Comparison of ENCODE assay signal across 8 cellular contexts in genomic region chr3:149095487-149095886, GRCh38. TPM values are rescaled to one million over a fixed set of nuclear protein-coding genes. Genes with fewer than 3 reads are reported as not detected.
A peak's percentile ranks its signal among the peaks of the same experiment; 100 is the strongest.
DNase-seq lines count a peak whose midpoint lies in the region; ATAC-seq, FAIRE-seq and TF ChIP-seq lines count a peak whose summit lies in the region.

No MANE protein-coding gene starts in this region.

- no peaks in the 10 kb centered on the region for H3K4me1 Mint-ChIP-seq in CD4-positive, alpha-beta memory T cell

- H3K36me3 Mint-ChIP-seq in CD4-positive, alpha-beta memory T cell, result no peaks in the 10 kb centered on the region

- DNase-seq in GM12878 (ENCODE audit: low read depth, low spot score) (peak; percentile 41), Peyer's patch (no peak), middle frontal gyrus (ENCODE audit: extremely low spot score, low spot score) (no peak), kidney (no peak)
- no peak for DNase-seq in CD4-positive, alpha-beta memory T cell

- CTCF ChIA-PET in GM12878 (lab: Yijun Ruan, JAX), result interaction anchor here (0.7 to 1.2 kb wide), 2 partner anchors 9 to 36 kb away, joined by 3 to 5 read pairs; partner anchors contain the start of gene HLTF
- CTCF ChIA-PET in CD4-positive, alpha-beta memory T cell (lab: Charles Lee; ENCODE audit: partially characterized antibody), result no interaction called here

- TF ChIP-seq POLR2A in GM12878 (IDR thresholded peaks at IDR 0.05; ENCODE audit: low read depth, low read length) (no peak), Peyer's patch (IDR thresholded peaks at IDR 0.05) (no peak)

- in situ Hi-C loops in GM12878 (cut with MboI), result no loop called here

- RAD21 ChIA-PET in GM12878 (lab: Charles Lee; ENCODE audit: unreplicated experiment), result interaction anchor here (1.0 to 1.2 kb wide), 2 partner anchors 34 to 52 kb away, joined by 3 read pairs; partner anchors contain the start of gene HPS3

- BruUV-seq in GM12878 (replicated peaks; lab: Mats Ljungman, UMichigan), result no TSS peak

- TF ChIP-seq RAD21 in GM12878 (IDR thresholded peaks at IDR 0.05; ENCODE audit: insufficient read depth, low read depth, low read length), result no peak

- H3K9ac ChIP-seq in GM12878 (ENCODE audit: control insufficient read depth, insufficient read depth, low read length) (no peak overlapping the region), kidney (ENCODE audit: low read length in 2 of 2) (no peak overlapping the region)

- H3K4me1 ChIP-seq in GM12878 (ENCODE audit: control insufficient read depth, insufficient read depth, low read length) (peaks cover 11% of the 10 kb centered on the region), Peyer's patch (no peaks in the 10 kb centered on the region), kidney (ENCODE audit: control insufficient read depth in 1 of 2, insufficient read depth in 1 of 2, low read depth in 1 of 2, low read length in 2 of 2) (no peaks in the 10 kb centered on the region)
- no peaks in the 10 kb centered on the region for H3K4me1 ChIP-seq in CD4-positive, alpha-beta memory T cell (ENCODE audit: insufficient read depth, low read length)

- peak in 1 of 2 experiments; percentile 76; a peak in 3 of 4 replicates for TF ChIP-seq EP300 in GM12878 (IDR thresholded peaks at IDR 0.05; ENCODE audit: borderline replicate concordance in 1 of 2, control insufficient read depth in 1 of 2, low read depth in 2 of 2, low read length in 2 of 2)

- H3K4me2 ChIP-seq in GM12878 (ENCODE audit: control insufficient read depth, insufficient read depth), result peak overlapping the region; percentile 60

- H2AFZ ChIP-seq in GM12878 (ENCODE audit: control insufficient read depth, low read depth, low read length), result no peak overlapping the region; the same call in 1 of the 2 replicates

- FAIRE-seq in GM12878 (lab: Jason Lieb, UNC) (peak; percentile 94), kidney (lab: Jason Lieb, UNC) (no peak)

- no peaks in the 10 kb centered on the region for H3K79me2 ChIP-seq in GM12878 (ENCODE audit: control insufficient read depth, insufficient read depth, low read length)

- H3K9me3 Mint-ChIP-seq in CD4-positive, alpha-beta memory T cell, result no peaks in the 10 kb centered on the region

- peak overlapping the region; percentile 36; the same call in 1 of the 2 replicates for H3K27ac ChIP-seq in GM12878 (ENCODE audit: control insufficient read depth, insufficient read depth)
- no peak overlapping the region for H3K27ac ChIP-seq in Peyer's patch
- no peak overlapping the region for H3K27ac ChIP-seq in CD4-positive, alpha-beta memory T cell (ENCODE audit: low read depth, low read length)
- no peak overlapping the region for H3K27ac ChIP-seq in kidney (ENCODE audit: low read depth in 2 of 2, low read length in 2 of 2)

- WGBS in GM12878 (ENCODE audit: insufficient coverage, insufficient replicate concordance, low lambda C conversion rate, missing lambda C conversion rate), result 17% methylated on average over 4 of the region's 4 CpGs

- no peak overlapping the region for H3K4me3 Mint-ChIP-seq in CD4-positive, alpha-beta memory T cell

- H4K20me1 ChIP-seq in GM12878 (ENCODE audit: control insufficient read depth, insufficient read depth), result no peaks in the 10 kb centered on the region

- peak; percentile 92 for ATAC-seq in GM18858 (IDR thresholded peaks at IDR 0.05; ENCODE audit: unreplicated experiment)
- ATAC-seq in GM21717 (IDR thresholded peaks at IDR 0.05; ENCODE audit: unreplicated experiment), result peak; percentile 88
- ATAC-seq in HG03280 (IDR thresholded peaks at IDR 0.05; ENCODE audit: unreplicated experiment), result peak; percentile 80
- peak; percentile 88 for ATAC-seq in GM12878

- H3K27me3 Mint-ChIP-seq in CD4-positive, alpha-beta memory T cell, result peaks cover 0 to 2% of the 10 kb centered on the region in 2 donors

- H3K36me3 ChIP-seq in GM12878 (ENCODE audit: control insufficient read depth in 2 of 2, insufficient read depth in 2 of 2, low read length in 1 of 2) (no peaks in the 10 kb centered on the region), Peyer's patch (no peaks in the 10 kb centered on the region), kidney (ENCODE audit: control insufficient read depth in 1 of 2, insufficient read depth in 2 of 2, low read length in 2 of 2) (no peaks in the 10 kb centered on the region)
- no peaks in the 10 kb centered on the region for H3K36me3 ChIP-seq in CD4-positive, alpha-beta memory T cell (ENCODE audit: insufficient read depth, low read length)

- H3K4me3 ChIP-seq in GM12878, result 0 out of 2 replicates have a peak overlapping the region, but pooled peaks have one; percentile 27
- H3K4me3 ChIP-seq in Peyer's patch, result no peak overlapping the region
- no peak overlapping the region for H3K4me3 ChIP-seq in CD4-positive, alpha-beta memory T cell (ENCODE audit: low read length in 2 of 2)
- no peak overlapping the region for H3K4me3 ChIP-seq in kidney (ENCODE audit: low read length in 2 of 2)

- H3K9me3 ChIP-seq in GM12878 (replicated peaks; ENCODE audit: control insufficient read depth, insufficient read depth, low read length), result no peaks in the 10 kb centered on the region
- H3K9me3 ChIP-seq in Peyer's patch, result no peaks in the 10 kb centered on the region
- H3K9me3 ChIP-seq in CD4-positive, alpha-beta memory T cell (ENCODE audit: control insufficient read depth in 1 of 2, low read length in 2 of 2), result no peaks in the 10 kb centered on the region
- no peaks in the 10 kb centered on the region for H3K9me3 ChIP-seq in kidney (ENCODE audit: control insufficient read depth in 1 of 2, low read length in 2 of 2)

- intact Hi-C loops in GM12878 (cut with micrococcal nuclease; ENCODE audit: unreplicated experiment) (no loop called here), kidney (cut with DNase I) (no loop called here)
- intact Hi-C loops in CD4-positive, alpha-beta memory T cell (cut with micrococcal nuclease), result no loop called here

- TF ChIP-seq CTCF in GM12878 (IDR thresholded peaks at IDR 0.05 in 2 of 3, conservative IDR thresholded peaks at IDR 0.05 in 1 of 3; ENCODE audit: control insufficient read depth in 2 of 3, extremely low read depth in 1 of 3, insufficient read depth in 1 of 3, low read depth in 3 of 3, low read length in 3 of 3) (no peak), Peyer's patch (IDR thresholded peaks at IDR 0.05) (no peak), kidney (IDR thresholded peaks at IDR 0.05; ENCODE audit: borderline replicate concordance, extremely low read depth, insufficient read depth) (no peak)

- no peak overlapping the region for H3K27ac Mint-ChIP-seq in CD4-positive, alpha-beta memory T cell

- SMC1A ChIA-PET in GM12878 (lab: Charles Lee; ENCODE audit: uncharacterized antibody, unreplicated experiment), result interaction anchor here (0.5 to 1.2 kb wide), 5 partner anchors 8 to 55 kb away, joined by 3 to 5 read pairs (median 3); no protein-coding TSS in a partner anchor

- POLR2A ChIA-PET in GM12878 (lab: Charles Lee), result interaction anchor here (0.5 to 0.7 kb wide), 2 partner anchors 17 to 51 kb away, joined by 3 read pairs; no protein-coding TSS in a partner anchor
- POLR2A ChIA-PET in CD4-positive, alpha-beta memory T cell (lab: Charles Lee; ENCODE audit: partially characterized antibody), result no interaction called here

- H3K27me3 ChIP-seq in GM12878 (replicated peaks in 1 of 2; ENCODE audit: control insufficient read depth in 2 of 2, insufficient read depth in 2 of 2, low read length in 1 of 2) (no peaks in the 10 kb centered on the region), Peyer's patch (no peaks in the 10 kb centered on the region)
- H3K27me3 ChIP-seq in CD4-positive, alpha-beta memory T cell (ENCODE audit: insufficient read depth, low read length), result no peaks in the 10 kb centered on the region

RNA-seq across cellular contexts. Expression of gene HLTF, which starts 9.2 kb away (rescaled TPM):
- total RNA-seq in GM12878 (2013; cell fraction: nucleolus; rRNA removed), result 50.0 and 51.5 TPM in 2 replicates
- total RNA-seq in GM12878 (2014; rRNA removed), result 30.5 and 38.4 TPM in 2 replicates
- total RNA-seq in GM12878 (2014; rRNA removed; fragmentation: Illumina TruSeq; extraction: Trizol), result 41.6 and 44.6 TPM in 2 replicates
- 40.1 and 43.0 TPM in 2 replicates for total RNA-seq in GM12878 (2021)
- 8.6 TPM for polyA plus RNA-seq in GM12878 (2011; ENCODE audit: low read depth)
- polyA plus RNA-seq in GM12878 (2011; rRNA removed), result 32.8 and 60.8 TPM in 2 replicates
- polyA plus RNA-seq in GM12878 (2011; cell fraction: cytosol; rRNA removed), result 10.1 and 11.7 TPM in 2 replicates
- 25.3 and 27.7 TPM in 2 replicates for polyA plus RNA-seq in GM12878 (2011; cell fraction: nucleus; rRNA removed)
- polyA plus RNA-seq in GM12878 (2012), result 11.3 and 21.5 TPM in 2 replicates
- polyA plus RNA-seq in GM12878 (2014; fragmentation: Illumina TruSeq; extraction: Trizol), result 30.4 and 35.8 TPM in 2 replicates
- polyA plus RNA-seq in GM12878 (2014; fragmentation: Nextera tagmentation; extraction: Ambion mirVana), result 10 to 100 TPM; 13.7 to 26.8 TPM
- 17.9 and 24.7 TPM in 2 replicates for polyA plus RNA-seq in GM12878 (2014; rRNA removed)
- polyA plus RNA-seq in GM12878 (2016; fragmentation: Nextera tagmentation; extraction: Ambion mirVana), result 10 to 100 TPM; 43.6 to 50.4 TPM
- polyA minus RNA-seq in GM12878 (2011; rRNA and poly(A)+ RNA removed), result 18.6 and 29.3 TPM in 2 replicates
- 12.6 and 15.6 TPM in 2 replicates for polyA minus RNA-seq in GM12878 (2011; cell fraction: cytosol; rRNA and poly(A)+ RNA removed)
- 14.4 and 21.3 TPM in 2 replicates for polyA minus RNA-seq in GM12878 (2011; cell fraction: nucleus; rRNA and poly(A)+ RNA removed)
- total RNA-seq in Peyer's patch, result 10 to 100 TPM in 2 of 4 donors, 1 to 10 TPM in 2; 6.0 to 19.8 (median 12.4) TPM
- total RNA-seq in CD4-positive, alpha-beta memory T cell, result 10 to 100 TPM; 20.0 to 22.8 TPM
- polyA plus RNA-seq in CD4-positive, alpha-beta memory T cell, result 10 to 100 TPM; 15.0 to 17.1 TPM
- total RNA-seq in kidney, result 30.2 TPM
- 10.3 TPM for polyA plus RNA-seq in kidney (ENCODE audit: insufficient read depth, low read depth, low replicate concordance)

RNA-seq across cellular contexts. Expression of gene HPS3, which starts 34.0 kb away (rescaled TPM):
- 35.9 and 38.1 TPM in 2 replicates for total RNA-seq in GM12878 (2013; cell fraction: nucleolus; rRNA removed)
- total RNA-seq in GM12878 (2014; rRNA removed), result 14.4 and 15.8 TPM in 2 replicates
- 15.2 and 15.4 TPM in 2 replicates for total RNA-seq in GM12878 (2014; rRNA removed; fragmentation: Illumina TruSeq; extraction: Trizol)
- total RNA-seq in GM12878 (2021), result 11.9 and 12.9 TPM in 2 replicates
- 5.8 TPM for polyA plus RNA-seq in GM12878 (2011; ENCODE audit: low read depth)
- 24.5 and 30.5 TPM in 2 replicates for polyA plus RNA-seq in GM12878 (2011; rRNA removed)
- 14.8 and 16.0 TPM in 2 replicates for polyA plus RNA-seq in GM12878 (2011; cell fraction: cytosol; rRNA removed)
- polyA plus RNA-seq in GM12878 (2011; cell fraction: nucleus; rRNA removed), result 22.1 and 25.7 TPM in 2 replicates
- 6.8 and 10.2 TPM in 2 replicates for polyA plus RNA-seq in GM12878 (2012)
- 15.9 and 19.3 TPM in 2 replicates for polyA plus RNA-seq in GM12878 (2014; fragmentation: Illumina TruSeq; extraction: Trizol)
- polyA plus RNA-seq in GM12878 (2014; fragmentation: Nextera tagmentation; extraction: Ambion mirVana), result 1 to 10 TPM; 2.7 to 4.5 TPM
- polyA plus RNA-seq in GM12878 (2014; rRNA removed), result 12.0 and 12.9 TPM in 2 replicates
- 10 to 100 TPM; 21.8 to 26.5 TPM for polyA plus RNA-seq in GM12878 (2016; fragmentation: Nextera tagmentation; extraction: Ambion mirVana)
- polyA minus RNA-seq in GM12878 (2011; rRNA and poly(A)+ RNA removed), result 25.0 and 25.9 TPM in 2 replicates
- polyA minus RNA-seq in GM12878 (2011; cell fraction: cytosol; rRNA and poly(A)+ RNA removed), result 9.2 and 10.7 TPM in 2 replicates
- 18.5 and 25.5 TPM in 2 replicates for polyA minus RNA-seq in GM12878 (2011; cell fraction: nucleus; rRNA and poly(A)+ RNA removed)
- 10 to 100 TPM; 28.2 to 40.4 (median 32.6) TPM for total RNA-seq in Peyer's patch
- 10 to 100 TPM; 32.5 to 33.0 TPM for total RNA-seq in CD4-positive, alpha-beta memory T cell
- 10 to 100 TPM; 29.5 to 45.1 TPM for polyA plus RNA-seq in CD4-positive, alpha-beta memory T cell
- 29.4 TPM for total RNA-seq in kidney
- polyA plus RNA-seq in kidney (ENCODE audit: insufficient read depth, low read depth, low replicate concordance), result 16.9 TPM
